ENCODE assay signal across 30 cellular contexts in the genomic region with DNA sequence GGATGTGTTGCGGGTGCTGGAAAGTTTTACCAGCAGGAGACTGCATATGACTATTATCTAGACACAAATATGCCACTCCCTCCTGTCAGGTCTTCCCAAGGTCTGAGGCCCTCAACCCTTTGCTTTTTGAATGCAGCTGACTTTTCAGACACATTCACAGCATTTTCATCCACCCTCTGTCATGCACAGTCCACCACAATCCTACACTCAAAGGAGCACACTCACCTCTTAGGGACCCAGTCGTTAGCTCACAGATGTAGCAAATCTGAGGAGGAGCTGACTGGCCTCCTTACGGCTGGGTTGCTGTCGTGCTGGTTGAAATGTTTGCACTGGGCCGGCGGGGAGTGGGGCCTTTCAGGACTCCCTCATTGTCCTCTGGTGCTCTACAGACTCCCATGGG.
"Had no signal": no experiment of that assay in that cellular context is flagged by ENCODE, and none has a peak within 500 bp of the region (broad histone marks: within the 10 kb centered on the region; RNA-seq: fewer than 3 reads in every experiment).

No MANE protein-coding gene starts in this region.

- H3K4me1 Mint-ChIP-seq: naive thymus-derived CD8-positive, alpha-beta T cell; neural crest cell; stimulated activated effector memory CD8-positive, alpha-beta T cell treated with anti-CD3 and anti-CD28 coated beads, Interleukin-12 subunit alpha, Interleukin-12 subunit beta, amount 100 ng/mL, for 72 hours; stimulated activated naive CD8-positive, alpha-beta T cell treated with anti-CD3 and anti-CD28 coated beads, Interleukin-15, amount 100 ng/mL, for 72 hours had no signal

- H3K9me3 Mint-ChIP-seq: naive thymus-derived CD8-positive, alpha-beta T cell; natural killer cell treated with Interleukin-12 subunit alpha and Interleukin-12 subunit beta and Interleukin-15 and Interleukin-18, amount 100 ng/mL, for 72 hours; neural crest cell; stimulated activated effector memory CD8-positive, alpha-beta T cell treated with anti-CD3 and anti-CD28 coated beads, Interleukin-12 subunit alpha, Interleukin-12 subunit beta, amount 100 ng/mL, for 72 hours; stimulated activated naive CD8-positive, alpha-beta T cell treated with anti-CD3 and anti-CD28 coated beads, Interleukin-15, amount 100 ng/mL, for 72 hours; type B pancreatic cell had no signal

- H3K4me1 ChIP-seq: parathyroid adenoma, psoas muscle, sigmoid colon, suprapubic skin, testis, tibial artery, transverse colon, upper lobe of right lung, uterus had no signal

- H3K36me3 ChIP-seq: ovary, right lobe of liver, sigmoid colon, suprapubic skin, tibial artery, transverse colon, upper lobe of right lung, uterus had no signal

- H3K36me3 Mint-ChIP-seq: naive thymus-derived CD8-positive, alpha-beta T cell; natural killer cell treated with Interleukin-12 subunit alpha and Interleukin-12 subunit beta and Interleukin-15 and Interleukin-18, amount 100 ng/mL, for 72 hours; stimulated activated effector memory CD8-positive, alpha-beta T cell treated with anti-CD3 and anti-CD28 coated beads, Interleukin-12 subunit alpha, Interleukin-12 subunit beta, amount 100 ng/mL, for 72 hours; type B pancreatic cell had no signal

- H3K27ac ChIP-seq: ovary, parathyroid adenoma, psoas muscle, right lobe of liver, sigmoid colon, suprapubic skin, testis, tibial artery, transverse colon, upper lobe of right lung, uterus had no signal

- H3K4me3 Mint-ChIP-seq: naive thymus-derived CD8-positive, alpha-beta T cell; natural killer cell treated with Interleukin-12 subunit alpha and Interleukin-12 subunit beta and Interleukin-15 and Interleukin-18, amount 100 ng/mL, for 72 hours; nephron progenitor cell; neural crest cell; stimulated activated effector memory CD8-positive, alpha-beta T cell treated with anti-CD3 and anti-CD28 coated beads, Interleukin-12 subunit alpha, Interleukin-12 subunit beta, amount 100 ng/mL, for 72 hours; stimulated activated naive CD8-positive, alpha-beta T cell treated with anti-CD3 and anti-CD28 coated beads, Interleukin-15, amount 100 ng/mL, for 72 hours; type B pancreatic cell had no signal

- H3K9me3 ChIP-seq: ovary, psoas muscle, right lobe of liver, sigmoid colon, suprapubic skin, testis, tibial artery, transverse colon, upper lobe of right lung, uterus had no signal

- H3K4me3 ChIP-seq: ovary, psoas muscle, right lobe of liver, sigmoid colon, suprapubic skin, testis, tibial artery, transverse colon, upper lobe of right lung, uterus had no signal

- H3K27me3 ChIP-seq: ovary, right lobe of liver, sigmoid colon, suprapubic skin, testis, tibial artery, transverse colon, upper lobe of right lung, uterus had no signal

- H3K27me3 Mint-ChIP-seq: stimulated activated naive CD8-positive, alpha-beta T cell treated with anti-CD3 and anti-CD28 coated beads, Interleukin-15, amount 100 ng/mL, for 72 hours had no signal

- DNase-seq: naive thymus-derived CD8-positive, alpha-beta T cell; nephron progenitor cell; occipital lobe; ovary; posterior cingulate gyrus; psoas muscle; right cardiac atrium; right lobe of liver; sigmoid colon; small intestine; stimulated activated CD4-positive, alpha-beta T cell treated with anti-CD3 and anti-CD28 coated beads, Interleukin-15, amount 100 ng/mL, for 24 hours; stimulated activated CD4-positive, alpha-beta T cell treated with anti-CD3 and anti-CD28 coated beads, Interleukin-2, amount 100 ng/mL, for 24 hours; stimulated activated CD4-positive, alpha-beta T cell treated with anti-CD3 and anti-CD28 coated beads, Interleukin-2, amount 100 ng/mL, for 48 hours; stimulated activated CD4-positive, alpha-beta T cell treated with anti-CD3 and anti-CD28 coated beads, Interleukin-4, amount 100 ng/mL, for 24 hours; stimulated activated naive CD4-positive, alpha-beta T cell; stimulated activated naive CD8-positive, alpha-beta T cell treated with anti-CD3 and anti-CD28 coated beads, Interleukin-15, amount 100 ng/mL, for 72 hours; stimulated activated naive CD8-positive, alpha-beta T cell treated with anti-CD3 and anti-CD28 coated beads, Interleukin-15, Interleukin-2, amounts not matched to agents 100 U/mL and 50 U/mL, for 24 hours; substantia nigra; testis; tibial artery; transverse colon; upper lobe of right lung; uterus had no signal

- FAIRE-seq: small intestine had no signal

- H3K27ac Mint-ChIP-seq: naive thymus-derived CD8-positive, alpha-beta T cell; natural killer cell treated with Interleukin-12 subunit alpha and Interleukin-12 subunit beta and Interleukin-15 and Interleukin-18, amount 100 ng/mL, for 72 hours; nephron progenitor cell; progenitor cell of endocrine pancreas; stimulated activated effector memory CD8-positive, alpha-beta T cell treated with anti-CD3 and anti-CD28 coated beads, Interleukin-12 subunit alpha, Interleukin-12 subunit beta, amount 100 ng/mL, for 72 hours; stimulated activated naive CD8-positive, alpha-beta T cell treated with anti-CD3 and anti-CD28 coated beads, Interleukin-15, amount 100 ng/mL, for 72 hours; type B pancreatic cell had no signal

- ATAC-seq: naive thymus-derived CD8-positive, alpha-beta T cell; psoas muscle; right cardiac atrium; right lobe of liver; stimulated activated naive CD8-positive, alpha-beta T cell treated with anti-CD3 and anti-CD28 coated beads, Interleukin-15, amount 100 ng/mL, for 72 hours; stimulated activated naive CD8-positive, alpha-beta T cell treated with anti-CD3 and anti-CD28 coated beads, Interleukin-15, Interleukin-2, amounts not matched to agents 100 U/mL and 50 U/mL, for 24 hours; upper lobe of right lung had no signal
